In the genomic region with DNA sequence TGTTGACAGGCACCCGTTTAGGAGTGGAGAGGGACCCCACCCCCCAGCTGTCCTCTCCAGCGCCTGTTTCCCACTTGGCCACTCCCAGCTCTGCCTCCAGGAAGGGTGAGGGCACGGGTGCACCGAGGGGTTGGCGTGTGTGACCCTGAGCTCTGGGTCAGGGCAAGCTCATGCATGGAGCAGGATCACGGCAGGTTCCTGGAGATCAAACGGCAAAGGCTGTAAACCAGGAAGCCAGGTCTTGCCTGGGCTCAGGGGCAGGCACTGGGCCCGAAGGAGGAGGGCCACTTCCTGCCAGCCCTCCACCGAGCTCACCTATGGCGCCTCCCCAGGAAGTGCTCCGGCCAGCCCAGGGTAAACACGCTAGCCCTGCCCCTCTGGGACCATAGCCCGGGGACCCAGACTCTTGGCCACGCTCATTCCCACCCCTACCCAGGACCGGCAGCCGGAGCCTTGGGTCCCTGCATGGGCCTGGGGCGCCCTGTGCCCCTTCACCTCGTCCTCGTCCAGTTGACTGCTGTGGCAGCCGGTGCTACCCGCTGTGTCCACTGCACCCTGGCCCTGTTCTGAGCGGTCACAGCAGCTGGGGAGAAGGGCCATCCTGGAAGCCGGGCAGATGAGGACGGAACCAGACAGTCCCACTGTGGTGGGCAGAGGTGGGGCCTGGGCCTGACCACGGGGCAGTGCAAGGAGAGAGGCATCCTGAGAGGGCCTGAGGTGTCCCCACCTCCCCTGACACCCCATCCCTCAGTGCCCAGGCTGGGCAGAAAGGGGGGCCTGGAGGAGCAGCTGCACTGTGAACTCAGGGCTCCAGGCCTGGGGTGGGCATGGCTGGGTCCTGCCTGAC, we compare ENCODE assay signal across 1 cellular context.
TF ChIP-seq lines count a peak whose summit lies in the region.

No MANE protein-coding gene starts in this region.

TF ChIP-seq in HCT116, 20 proteins besides CTCF, POLR2A, EP300 and RAD21 (continued from another document):
- TF ChIP-seq JUND (IDR thresholded peaks at IDR 0.05), result no peak
- no peak for TF ChIP-seq SP1 (IDR thresholded peaks at IDR 0.05; ENCODE audit: low read depth)
- no peak for TF ChIP-seq FOSL1 (IDR thresholded peaks at IDR 0.05; ENCODE audit: low read depth)
- no peak for TF ChIP-seq ELF1 (IDR thresholded peaks at IDR 0.05; ENCODE audit: borderline replicate concordance, low read depth)
- no peak for TF ChIP-seq CBX3 (IDR thresholded peaks at IDR 0.05; ENCODE audit: low read depth)
- no peak for TF ChIP-seq ZNF274 (IDR thresholded peaks at IDR 0.05; ENCODE audit: low read depth, low read length)
- TF ChIP-seq SIN3A (IDR thresholded peaks at IDR 0.05; ENCODE audit: low read depth), result no peak
- TF ChIP-seq TCF7L2 (IDR thresholded peaks at IDR 0.05; ENCODE audit: borderline replicate concordance, extremely low read depth, insufficient read depth, insufficient read length), result no peak
- no peak for TF ChIP-seq EZH2 (IDR thresholded peaks at IDR 0.05)
- TF ChIP-seq, protein P1, sequence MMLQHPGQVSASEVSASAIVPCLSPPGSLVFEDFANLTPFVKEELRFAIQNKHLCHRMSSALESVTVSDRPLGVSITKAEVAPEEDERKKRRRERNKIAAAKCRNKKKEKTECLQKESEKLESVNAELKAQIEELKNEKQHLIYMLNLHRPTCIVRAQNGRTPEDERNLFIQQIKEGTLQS (IDR thresholded peaks at IDR 0.05), result no peak
